ENCODE assay signal across 16 cellular contexts in the genomic region with DNA sequence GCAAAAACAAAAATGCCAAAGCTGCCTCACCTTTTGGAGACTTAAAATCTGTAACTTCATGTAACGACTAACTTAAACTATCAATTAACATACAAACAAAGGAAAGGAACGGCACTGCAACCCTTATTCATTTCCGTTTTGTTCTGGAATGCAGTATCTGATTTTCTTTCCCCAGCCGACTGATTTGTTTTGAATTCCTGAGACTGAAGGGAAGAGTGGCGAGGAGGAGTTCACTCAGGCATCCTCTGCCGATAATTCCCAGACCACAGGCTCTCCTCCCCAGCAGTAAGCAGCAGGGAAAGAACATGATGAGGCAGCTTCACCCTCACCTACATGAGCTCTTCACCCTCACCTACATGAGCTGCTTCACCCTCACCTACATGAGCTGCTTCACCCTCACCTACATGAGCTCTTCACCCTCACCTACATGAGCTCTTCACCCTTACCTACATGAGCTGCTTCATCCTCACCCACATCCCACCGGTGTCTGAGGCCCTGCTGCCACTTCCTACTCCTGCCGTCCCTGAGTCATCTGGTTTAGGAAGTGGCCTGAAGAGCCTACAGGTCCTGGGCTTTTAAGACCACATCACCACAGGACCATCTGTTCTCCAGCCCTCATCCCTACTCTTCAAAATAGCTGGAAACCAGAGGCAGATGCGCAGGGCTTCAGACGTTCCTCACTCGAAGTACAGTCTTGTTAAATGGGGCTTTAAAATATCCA.
DNase-seq lines count a peak whose midpoint lies in the region; ATAC-seq, FAIRE-seq and TF ChIP-seq lines count a peak whose summit lies in the region.
"Had no signal": no experiment of that assay in that cellular context is flagged by ENCODE, and none has a peak within 500 bp of the region (broad histone marks: within the 10 kb centered on the region; RNA-seq: fewer than 3 reads in every experiment).

No MANE protein-coding gene starts in this region.

- CTCF ChIA-PET in CD8-positive, alpha-beta memory T cell (lab: Charles Lee): interaction anchor here (1.8 kb wide), 1 partner anchor 108 kb away, joined by 6 read pairs; no protein-coding TSS in a partner anchor

- peak overlapping the region; percentile 14; the same call in 1 of the 2 replicates for H3K4me3 ChIP-seq in HUES48 (ENCODE audit: low read depth, low read length)
- H3K4me3 ChIP-seq in bronchial epithelial cell (ENCODE audit: low read depth, low read length): no peak overlapping the region
- no peak overlapping the region for H3K4me3 ChIP-seq in CD8-positive, alpha-beta memory T cell (ENCODE audit: low read length)
- H3K4me3 ChIP-seq: esophagus muscularis mucosa, stomach had no signal

- POLR2A ChIA-PET in CD8-positive, alpha-beta memory T cell (lab: Charles Lee): interaction anchor here (0.6 kb wide), 1 partner anchor 17 kb away, joined by 5 read pairs; no protein-coding TSS in a partner anchor

- no peaks in the 10 kb centered on the region for H3K27me3 ChIP-seq in HUES48 (ENCODE audit: control insufficient read depth, insufficient read depth, low read length)
- H3K27me3 ChIP-seq in bronchial epithelial cell (ENCODE audit: control insufficient read depth, insufficient read depth, low read length): no peaks in the 10 kb centered on the region
- H3K27me3 ChIP-seq in CD8-positive, alpha-beta memory T cell (ENCODE audit: insufficient read depth, low read length, poor library complexity, severe bottlenecking): no peaks in the 10 kb centered on the region
- H3K27me3 ChIP-seq: esophagus muscularis mucosa, stomach had no signal

- peak overlapping the region; percentile 8; the same call in 1 of the 2 replicates for H3K9ac ChIP-seq in HUES48 (ENCODE audit: low read depth, low read length)

- no peak overlapping the region for H3K27ac ChIP-seq in HUES48 (ENCODE audit: low read depth, low read length)
- no peak overlapping the region for H3K27ac ChIP-seq in CD8-positive, alpha-beta memory T cell (ENCODE audit: low read depth, low read length)
- H3K27ac ChIP-seq: esophagus muscularis mucosa, stomach had no signal

- intact Hi-C loops in CD14-positive monocyte (cut with micrococcal nuclease): loop anchor here in 1 of 2 donors (5.0 kb wide), 1 partner anchor 42 kb away; no protein-coding TSS in a partner anchor

- peaks cover 45% of the 10 kb centered on the region for H3K4me1 Mint-ChIP-seq in CD14-positive monocyte
- H3K4me1 Mint-ChIP-seq in CD8-positive, alpha-beta memory T cell: no peaks in the 10 kb centered on the region

- peaks cover 0 to 1% (median 0%) of the 10 kb centered on the region in 7 donors for H3K9me3 Mint-ChIP-seq in CD14-positive monocyte
- H3K9me3 Mint-ChIP-seq in CD8-positive, alpha-beta memory T cell: no peaks in the 10 kb centered on the region
- H3K9me3 Mint-ChIP-seq: activated T-helper 2 cell treated with anti-CD3 and anti-CD28 coated beads, Interferon-gamma antibody, Interleukin-2, Interleukin-4, amounts not matched to agents 10 μg/mL and 5 μg/mL and 100 μg/mL, durations not matched to agents 14 hours and 24 hours and 36 hours had no signal

- FAIRE-seq in bronchial epithelial cell (lab: Jason Lieb, UNC): peak; percentile 95

- TF ChIP-seq CTCF in CD14-positive monocyte (IDR thresholded peaks at IDR 0.05) (no peak), bronchial epithelial cell (IDR thresholded peaks at IDR 0.05; ENCODE audit: insufficient read depth, low read length, severe bottlenecking) (no peak)

- H3K9me3 ChIP-seq in HUES48 (ENCODE audit: control insufficient read depth, insufficient read depth, low read length): no peaks in the 10 kb centered on the region
- no peaks in the 10 kb centered on the region for H3K9me3 ChIP-seq in CD8-positive, alpha-beta memory T cell (ENCODE audit: low read length)
- H3K9me3 ChIP-seq: esophagus muscularis mucosa, stomach had no signal

- H3K4me3 Mint-ChIP-seq in CD14-positive monocyte: peak overlapping the region in 1 of 2 donors; percentile 63
- H3K4me3 Mint-ChIP-seq in CD8-positive, alpha-beta memory T cell: no peak overlapping the region

- H3K27me3 Mint-ChIP-seq in CD14-positive monocyte (ENCODE audit: low read depth in 3 of 3): no peaks in the 10 kb centered on the region
- H3K27me3 Mint-ChIP-seq in CD8-positive, alpha-beta memory T cell: no peaks in the 10 kb centered on the region

- H3K36me3 ChIP-seq in HUES48 (ENCODE audit: control insufficient read depth, insufficient read depth, low read length) (peaks cover 12% of the 10 kb centered on the region; the same call in 1 of the 2 replicates), bronchial epithelial cell (ENCODE audit: control insufficient read depth, insufficient read depth, low read length) (peaks cover 12% of the 10 kb centered on the region)
- H3K36me3 ChIP-seq in CD8-positive, alpha-beta memory T cell (ENCODE audit: insufficient read depth, low read length): peaks cover 3% of the 10 kb centered on the region

- peaks cover 62 to 75% of the 10 kb centered on the region in 2 donors for H3K36me3 Mint-ChIP-seq in CD14-positive monocyte
- peaks cover 4 to 69% (median 15%) of the 10 kb centered on the region in 3 donors for H3K36me3 Mint-ChIP-seq in CD8-positive, alpha-beta memory T cell

- peaks cover 13% of the 10 kb centered on the region for H3K4me1 ChIP-seq in HUES48 (ENCODE audit: control insufficient read depth, insufficient read depth, low read length)
- no peaks in the 10 kb centered on the region for H3K4me1 ChIP-seq in CD8-positive, alpha-beta memory T cell (ENCODE audit: insufficient read depth, low read length)
- H3K4me1 ChIP-seq: stomach had no signal

- peak overlapping the region in 6 of 7 donors; percentile 54 to 91 (median 86) for H3K27ac Mint-ChIP-seq in CD14-positive monocyte
- peak overlapping the region in 3 of 8 donors; percentile 33 to 78 (median 34) for H3K27ac Mint-ChIP-seq in CD8-positive, alpha-beta memory T cell
- H3K27ac Mint-ChIP-seq: activated T-helper 2 cell treated with anti-CD3 and anti-CD28 coated beads, Interferon-gamma antibody, Interleukin-2, Interleukin-4, amounts not matched to agents 10 μg/mL and 5 μg/mL and 100 μg/mL, durations not matched to agents 14 hours and 24 hours and 36 hours had no signal

- peak; percentile 56 for DNase-seq in CD14-positive monocyte (ENCODE audit: low spot score)
- no peak for DNase-seq in bronchial epithelial cell (ENCODE audit: low read depth)
- DNase-seq in myocyte (ENCODE audit: low read depth): peak; percentile 89
- DNase-seq in CD8-positive, alpha-beta memory T cell: no peak
- DNase-seq: activated CD4-positive, alpha-beta T cell treated with anti-CD3 and anti-CD28 coated beads for 1 hour; KBM-7; NCI-H187 treated with DMSO at 0.1 percent for 48 hours; retina; stimulated activated CD4-positive, alpha-beta T cell treated with anti-CD3 and anti-CD28 coated beads, Interleukin-4, amount 100 ng/mL, for 24 hours; stomach had no signal

- ATAC-seq in GM19463 (IDR thresholded peaks at IDR 0.05; ENCODE audit: unreplicated experiment) (no peak), esophagus mucosa (no peak), HG03571 (IDR thresholded peaks at IDR 0.05; ENCODE audit: unreplicated experiment) (no peak)

Comparison
In these comparisons a context has a peak if more than half of its experiments do, and no peak if none do; other contexts are left out.
1. DNase-seq: peak in CD14-positive monocyte (single experiment) and myocyte (single experiment); none in bronchial epithelial cell (single experiment) and CD8-positive, alpha-beta memory T cell (0 of 5).